ENCODE assay signal across 1 cellular context in genomic region chr11:61283613-61284012, GRCh38.
TF ChIP-seq lines count a peak whose summit lies in the region.

No MANE protein-coding gene starts in this region.

TF ChIP-seq in HepG2, 621 proteins besides CTCF, POLR2A, EP300 and RAD21 (continued from another document):
- TF ChIP-seq RERE (CRISPR knock-in tag; IDR thresholded peaks at IDR 0.05; ENCODE audit: low read depth) (no peak), ZNF17 (CRISPR knock-in tag; IDR thresholded peaks at IDR 0.05) (no peak), ZNF501 (CRISPR knock-in tag; IDR thresholded peaks at IDR 0.05) (no peak)
